Comparison of ENCODE assay signal across 28 cellular contexts in the genomic region with DNA sequence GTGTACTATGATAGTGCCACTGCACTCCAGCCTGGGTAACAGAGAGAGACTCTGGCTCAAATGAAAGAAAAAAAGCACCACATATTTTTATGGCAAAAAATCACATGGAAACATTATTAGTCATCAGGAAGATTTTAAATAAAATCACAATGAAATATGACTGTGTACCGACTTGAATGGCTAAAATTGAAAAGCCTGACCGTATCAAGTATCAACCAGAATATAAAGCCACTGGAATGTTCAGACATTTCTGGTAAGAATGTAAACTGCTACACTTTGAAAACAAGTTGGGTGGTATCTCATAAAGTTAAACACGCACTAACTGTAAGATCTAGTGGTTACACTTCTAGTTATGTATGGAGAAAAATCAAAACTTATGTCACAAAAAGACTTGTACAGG.
"Had no signal": no experiment of that assay in that cellular context is flagged by ENCODE, and none has a peak within 500 bp of the region (broad histone marks: within the 10 kb centered on the region; RNA-seq: fewer than 3 reads in every experiment).

No MANE protein-coding gene starts in this region.

- H3K9ac ChIP-seq: neural progenitor cell had no signal

- H3K4me2 ChIP-seq: neural progenitor cell, smooth muscle cell had no signal

- ATAC-seq: natural killer cell; right lobe of liver; stimulated activated memory B cell treated with anti-CD40 and anti-IgM and Interleukin-4, amounts not matched to agents 10 μg/mL and 1 μg/mL and 100 μg/mL, for 72 hours; upper lobe of right lung had no signal

- H3K4me1 ChIP-seq: left ventricle myocardium inferior, neural progenitor cell, right atrium auricular region, right lobe of liver, stomach, testis, thyroid gland, upper lobe of right lung, uterus had no signal

- H3K27me3 ChIP-seq: neural progenitor cell, neutrophil, ovary, right atrium auricular region, right lobe of liver, stomach, testis, thyroid gland, upper lobe of right lung, uterus had no signal

- H2AFZ ChIP-seq: neural progenitor cell had no signal

- H3K4me3 Mint-ChIP-seq: mesothelial cell of epicardium; naive B cell; natural killer cell; nephron progenitor cell; neural progenitor cell; stimulated activated memory B cell treated with anti-CD40 and anti-IgM and Interleukin-4, amounts not matched to agents 10 μg/mL and 1 μg/mL and 100 μg/mL, for 72 hours had no signal

- H3K36me3 ChIP-seq: left ventricle myocardium inferior, neural progenitor cell, neutrophil, ovary, right atrium auricular region, right lobe of liver, stomach, thyroid gland, upper lobe of right lung, uterus had no signal

- H3K9me3 Mint-ChIP-seq: neural progenitor cell had no signal

- H3K27ac Mint-ChIP-seq: mesothelial cell of epicardium; naive B cell; natural killer cell; nephron progenitor cell; neural progenitor cell; progenitor cell of endocrine pancreas; stimulated activated memory B cell treated with anti-CD40 and anti-IgM and Interleukin-4, amounts not matched to agents 10 μg/mL and 1 μg/mL and 100 μg/mL, for 72 hours had no signal

- H3K27me3 Mint-ChIP-seq: naive B cell; progenitor cell of endocrine pancreas; stimulated activated memory B cell treated with anti-CD40 and anti-IgM and Interleukin-4, amounts not matched to agents 10 μg/mL and 1 μg/mL and 100 μg/mL, for 72 hours had no signal

- H3K9me3 ChIP-seq: neutrophil, ovary, right atrium auricular region, right lobe of liver, testis, thyroid gland, upper lobe of right lung, uterus had no signal

- H3K4me1 Mint-ChIP-seq: naive B cell; natural killer cell; nephron progenitor cell; neural progenitor cell; stimulated activated memory B cell treated with anti-CD40 and anti-IgM and Interleukin-4, amounts not matched to agents 10 μg/mL and 1 μg/mL and 100 μg/mL, for 72 hours had no signal

- DNase-seq: islet precursor cell; left ventricle myocardium inferior; mesendoderm; naive B cell; natural killer cell; nephron progenitor cell; occipital lobe; ovary; right lobe of liver; stimulated activated CD4-positive, alpha-beta T cell treated with anti-CD3 and anti-CD28 coated beads, Interleukin-1b, Interleukin-23, amount 100 ng/mL, for 48 hours; stimulated activated CD4-positive, alpha-beta T cell treated with anti-CD3 and anti-CD28 coated beads, Interleukin-2, amount 100 ng/mL, for 48 hours; stimulated activated CD4-positive, alpha-beta T cell treated with anti-CD3 and anti-CD28 coated beads, Interleukin-4, amount 100 ng/mL, for 4 hours; stimulated activated CD8-positive, alpha-beta memory T cell treated with anti-CD3 and anti-CD28 coated beads, Interleukin-4, amount 100 ng/mL, for 48 hours; stimulated activated naive CD4-positive, alpha-beta T cell treated with Interleukin-2 at 50 U/mL for 16 hours; stomach; testis; thyroid gland; trophoblast cell; upper lobe of right lung; uterus had no signal

- H3K27ac ChIP-seq: left ventricle myocardium inferior, neural progenitor cell, neutrophil, ovary, right atrium auricular region, right lobe of liver, stomach, testis, thyroid gland, upper lobe of right lung, uterus had no signal

- H3K4me3 ChIP-seq: left ventricle myocardium inferior, lung, neural progenitor cell, ovary, right atrium auricular region, right lobe of liver, smooth muscle cell, stomach, testis, thyroid gland, upper lobe of right lung, uterus had no signal
